1 cellular context compared by ENCODE assay signal in the genomic region with DNA sequence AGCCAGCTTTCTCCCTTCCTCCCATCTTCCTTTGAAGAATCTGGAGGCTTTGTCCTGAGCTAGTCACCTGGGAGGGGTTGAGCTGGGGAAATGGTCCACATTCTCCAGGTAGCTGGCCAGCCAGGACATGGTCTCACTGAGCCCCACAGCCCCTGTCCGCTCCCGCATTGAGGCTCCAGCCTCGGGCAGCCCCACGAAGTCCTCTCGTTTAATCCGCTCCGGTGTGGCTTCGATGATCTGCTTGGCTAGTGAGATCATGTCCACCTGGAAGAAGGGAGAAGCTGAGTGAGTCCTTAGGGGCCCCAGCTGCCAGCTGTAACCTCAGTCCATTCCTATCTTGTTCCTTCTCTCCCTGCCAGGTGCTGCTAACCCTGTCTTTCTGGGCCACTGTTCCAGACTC.
TF ChIP-seq lines count a peak whose summit lies in the region.

No MANE protein-coding gene starts in this region.

TF ChIP-seq in HepG2, 621 proteins besides CTCF, POLR2A, EP300 and RAD21:
- TF ChIP-seq IRX3 (CRISPR knock-in tag; IDR thresholded peaks at IDR 0.05; ENCODE audit: borderline replicate concordance, low read depth), result no peak
- no peak for TF ChIP-seq FOSL1 (CRISPR knock-in tag; IDR thresholded peaks at IDR 0.05; ENCODE audit: borderline replicate concordance)
- TF ChIP-seq FOXA3 (CRISPR knock-in tag; IDR thresholded peaks at IDR 0.05), result no peak
- TF ChIP-seq, protein P1, sequence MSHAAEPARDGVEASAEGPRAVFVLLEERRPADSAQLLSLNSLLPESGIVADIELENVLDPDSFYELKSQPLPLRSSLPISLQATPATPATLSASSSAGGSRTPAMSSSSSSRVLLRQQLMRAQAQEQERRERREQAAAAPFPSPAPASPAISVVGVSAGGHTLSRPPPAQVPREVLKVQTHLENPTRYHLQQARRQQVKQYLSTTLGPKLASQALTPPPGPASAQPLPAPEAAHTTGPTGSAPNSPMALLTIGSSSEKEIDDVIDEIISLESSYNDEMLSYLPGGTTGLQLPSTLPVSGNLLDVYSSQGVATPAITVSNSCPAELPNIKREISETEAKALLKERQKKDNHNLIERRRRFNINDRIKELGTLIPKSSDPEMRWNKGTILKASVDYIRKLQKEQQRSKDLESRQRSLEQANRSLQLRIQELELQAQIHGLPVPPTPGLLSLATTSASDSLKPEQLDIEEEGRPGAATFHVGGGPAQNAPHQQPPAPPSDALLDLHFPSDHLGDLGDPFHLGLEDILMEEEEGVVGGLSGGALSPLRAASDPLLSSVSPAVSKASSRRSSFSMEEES (CRISPR knock-in tag; IDR thresholded peaks at IDR 0.05), result no peak
- TF ChIP-seq ZC3H13 (CRISPR knock-in tag; IDR thresholded peaks at IDR 0.05), result 0 out of 2 replicates have a peak, but pooled peaks have one; percentile 16
- TF ChIP-seq, protein P2, sequence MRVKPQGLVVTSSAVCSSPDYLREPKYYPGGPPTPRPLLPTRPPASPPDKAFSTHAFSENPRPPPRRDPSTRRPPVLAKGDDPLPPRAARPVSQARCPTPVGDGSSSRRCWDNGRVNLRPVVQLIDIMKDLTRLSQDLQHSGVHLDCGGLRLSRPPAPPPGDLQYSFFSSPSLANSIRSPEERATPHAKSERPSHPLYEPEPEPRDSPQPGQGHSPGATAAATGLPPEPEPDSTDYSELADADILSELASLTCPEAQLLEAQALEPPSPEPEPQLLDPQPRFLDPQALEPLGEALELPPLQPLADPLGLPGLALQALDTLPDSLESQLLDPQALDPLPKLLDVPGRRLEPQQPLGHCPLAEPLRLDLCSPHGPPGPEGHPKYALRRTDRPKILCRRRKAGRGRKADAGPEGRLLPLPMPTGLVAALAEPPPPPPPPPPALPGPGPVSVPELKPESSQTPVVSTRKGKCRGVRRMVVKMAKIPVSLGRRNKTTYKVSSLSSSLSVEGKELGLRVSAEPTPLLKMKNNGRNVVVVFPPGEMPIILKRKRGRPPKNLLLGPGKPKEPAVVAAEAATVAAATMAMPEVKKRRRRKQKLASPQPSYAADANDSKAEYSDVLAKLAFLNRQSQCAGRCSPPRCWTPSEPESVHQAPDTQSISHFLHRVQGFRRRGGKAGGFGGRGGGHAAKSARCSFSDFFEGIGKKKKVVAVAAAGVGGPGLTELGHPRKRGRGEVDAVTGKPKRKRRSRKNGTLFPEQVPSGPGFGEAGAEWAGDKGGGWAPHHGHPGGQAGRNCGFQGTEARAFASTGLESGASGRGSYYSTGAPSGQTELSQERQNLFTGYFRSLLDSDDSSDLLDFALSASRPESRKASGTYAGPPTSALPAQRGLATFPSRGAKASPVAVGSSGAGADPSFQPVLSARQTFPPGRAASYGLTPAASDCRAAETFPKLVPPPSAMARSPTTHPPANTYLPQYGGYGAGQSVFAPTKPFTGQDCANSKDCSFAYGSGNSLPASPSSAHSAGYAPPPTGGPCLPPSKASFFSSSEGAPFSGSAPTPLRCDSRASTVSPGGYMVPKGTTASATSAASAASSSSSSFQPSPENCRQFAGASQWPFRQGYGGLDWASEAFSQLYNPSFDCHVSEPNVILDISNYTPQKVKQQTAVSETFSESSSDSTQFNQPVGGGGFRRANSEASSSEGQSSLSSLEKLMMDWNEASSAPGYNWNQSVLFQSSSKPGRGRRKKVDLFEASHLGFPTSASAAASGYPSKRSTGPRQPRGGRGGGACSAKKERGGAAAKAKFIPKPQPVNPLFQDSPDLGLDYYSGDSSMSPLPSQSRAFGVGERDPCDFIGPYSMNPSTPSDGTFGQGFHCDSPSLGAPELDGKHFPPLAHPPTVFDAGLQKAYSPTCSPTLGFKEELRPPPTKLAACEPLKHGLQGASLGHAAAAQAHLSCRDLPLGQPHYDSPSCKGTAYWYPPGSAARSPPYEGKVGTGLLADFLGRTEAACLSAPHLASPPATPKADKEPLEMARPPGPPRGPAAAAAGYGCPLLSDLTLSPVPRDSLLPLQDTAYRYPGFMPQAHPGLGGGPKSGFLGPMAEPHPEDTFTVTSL (CRISPR knock-in tag; IDR thresholded peaks at IDR 0.05; ENCODE audit: borderline replicate concordance), result no peak
- TF ChIP-seq RBFOX2 (IDR thresholded peaks at IDR 0.05; ENCODE audit: low read depth, low read length), result 0 out of 2 replicates have a peak, but pooled peaks have one; percentile 22
- TF ChIP-seq, protein P3, sequence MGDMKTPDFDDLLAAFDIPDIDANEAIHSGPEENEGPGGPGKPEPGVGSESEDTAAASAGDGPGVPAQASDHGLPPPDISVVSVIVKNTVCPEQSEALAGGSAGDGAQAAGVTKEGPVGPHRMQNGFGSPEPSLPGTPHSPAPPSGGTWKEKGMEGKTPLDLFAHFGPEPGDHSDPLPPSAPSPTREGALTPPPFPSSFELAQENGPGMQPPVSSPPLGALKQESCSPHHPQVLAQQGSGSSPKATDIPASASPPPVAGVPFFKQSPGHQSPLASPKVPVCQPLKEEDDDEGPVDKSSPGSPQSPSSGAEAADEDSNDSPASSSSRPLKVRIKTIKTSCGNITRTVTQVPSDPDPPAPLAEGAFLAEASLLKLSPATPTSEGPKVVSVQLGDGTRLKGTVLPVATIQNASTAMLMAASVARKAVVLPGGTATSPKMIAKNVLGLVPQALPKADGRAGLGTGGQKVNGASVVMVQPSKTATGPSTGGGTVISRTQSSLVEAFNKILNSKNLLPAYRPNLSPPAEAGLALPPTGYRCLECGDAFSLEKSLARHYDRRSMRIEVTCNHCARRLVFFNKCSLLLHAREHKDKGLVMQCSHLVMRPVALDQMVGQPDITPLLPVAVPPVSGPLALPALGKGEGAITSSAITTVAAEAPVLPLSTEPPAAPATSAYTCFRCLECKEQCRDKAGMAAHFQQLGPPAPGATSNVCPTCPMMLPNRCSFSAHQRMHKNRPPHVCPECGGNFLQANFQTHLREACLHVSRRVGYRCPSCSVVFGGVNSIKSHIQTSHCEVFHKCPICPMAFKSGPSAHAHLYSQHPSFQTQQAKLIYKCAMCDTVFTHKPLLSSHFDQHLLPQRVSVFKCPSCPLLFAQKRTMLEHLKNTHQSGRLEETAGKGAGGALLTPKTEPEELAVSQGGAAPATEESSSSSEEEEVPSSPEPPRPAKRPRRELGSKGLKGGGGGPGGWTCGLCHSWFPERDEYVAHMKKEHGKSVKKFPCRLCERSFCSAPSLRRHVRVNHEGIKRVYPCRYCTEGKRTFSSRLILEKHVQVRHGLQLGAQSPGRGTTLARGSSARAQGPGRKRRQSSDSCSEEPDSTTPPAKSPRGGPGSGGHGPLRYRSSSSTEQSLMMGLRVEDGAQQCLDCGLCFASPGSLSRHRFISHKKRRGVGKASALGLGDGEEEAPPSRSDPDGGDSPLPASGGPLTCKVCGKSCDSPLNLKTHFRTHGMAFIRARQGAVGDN (CRISPR knock-in tag; IDR thresholded peaks at IDR 0.05), result peak; percentile 28; the same call in 1 of the 2 replicates
- no peak for TF ChIP-seq ZBTB1 (CRISPR knock-in tag; IDR thresholded peaks at IDR 0.05; ENCODE audit: borderline replicate concordance)
- TF ChIP-seq ESRRA (CRISPR knock-in tag; IDR thresholded peaks at IDR 0.05; ENCODE audit: low read depth), result 0 out of 2 replicates have a peak, but pooled peaks have one; percentile 4
- TF ChIP-seq ZNF782 (CRISPR knock-in tag; IDR thresholded peaks at IDR 0.05; ENCODE audit: borderline replicate concordance), result 0 out of 2 replicates have a peak, but pooled peaks have one; percentile 34
- TF ChIP-seq SP4 (CRISPR knock-in tag; IDR thresholded peaks at IDR 0.05), result 0 out of 2 replicates have a peak, but pooled peaks have one; percentile 2
- TF ChIP-seq AGO2 (optimal IDR thresholded peaks at IDR 0.05; ENCODE audit: low read depth, low read length), result peak; percentile 56
- TF ChIP-seq HNF4G (IDR thresholded peaks at IDR 0.05; ENCODE audit: borderline replicate concordance, low read depth, low read length), result no peak
- no peak for TF ChIP-seq HNF4G (CRISPR knock-in tag; IDR thresholded peaks at IDR 0.05; ENCODE audit: borderline replicate concordance, low read depth)
- no peak for TF ChIP-seq NFE2 (CRISPR knock-in tag; IDR thresholded peaks at IDR 0.05)
- 0 out of 2 replicates have a peak, but pooled peaks have one; percentile 34 for TF ChIP-seq ZNF709 (CRISPR knock-in tag; IDR thresholded peaks at IDR 0.05)
- TF ChIP-seq, protein P4, sequence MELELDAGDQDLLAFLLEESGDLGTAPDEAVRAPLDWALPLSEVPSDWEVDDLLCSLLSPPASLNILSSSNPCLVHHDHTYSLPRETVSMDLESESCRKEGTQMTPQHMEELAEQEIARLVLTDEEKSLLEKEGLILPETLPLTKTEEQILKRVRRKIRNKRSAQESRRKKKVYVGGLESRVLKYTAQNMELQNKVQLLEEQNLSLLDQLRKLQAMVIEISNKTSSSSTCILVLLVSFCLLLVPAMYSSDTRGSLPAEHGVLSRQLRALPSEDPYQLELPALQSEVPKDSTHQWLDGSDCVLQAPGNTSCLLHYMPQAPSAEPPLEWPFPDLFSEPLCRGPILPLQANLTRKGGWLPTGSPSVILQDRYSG (CRISPR knock-in tag; IDR thresholded peaks at IDR 0.05), result no peak
